In the genomic region with DNA sequence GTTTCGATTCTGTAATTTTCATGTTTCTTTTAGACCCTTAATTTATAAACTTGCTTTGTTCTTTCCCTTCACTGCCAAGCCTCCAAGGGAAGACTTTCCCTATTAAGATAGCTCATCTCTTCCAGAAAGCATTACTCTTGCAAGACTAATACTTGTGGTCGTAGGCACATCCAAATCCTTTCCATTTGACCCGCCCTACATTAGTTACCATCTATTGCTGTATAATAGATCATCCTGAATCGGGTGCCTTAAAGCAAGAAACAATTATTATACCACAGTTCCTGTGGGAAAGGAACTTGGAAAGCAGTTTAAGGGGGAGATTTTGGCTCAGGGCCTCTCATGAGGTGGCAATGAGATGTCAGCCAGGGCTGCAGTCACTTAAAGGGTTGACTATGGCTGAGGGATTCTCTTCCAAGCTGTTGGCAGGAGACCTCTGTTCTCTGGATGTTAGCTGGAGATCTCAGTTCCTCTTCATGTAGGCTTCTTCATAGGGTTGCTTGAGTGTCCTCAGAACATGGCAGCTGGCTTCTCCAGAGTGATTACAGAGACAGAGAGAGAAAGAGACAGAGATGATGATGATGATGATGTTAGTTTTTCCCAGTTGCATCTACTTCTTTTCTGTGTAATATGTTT, we compare ENCODE assay signal across 25 cellular contexts.
"Had no signal": no experiment of that assay in that cellular context is flagged by ENCODE, and none has a peak within 500 bp of the region (broad histone marks: within the 10 kb centered on the region; RNA-seq: fewer than 3 reads in every experiment).

No MANE protein-coding gene starts in this region.

- ATAC-seq: activated CD4-positive, CD25-positive, alpha-beta regulatory T cell treated with anti-CD3 and anti-CD28 coated beads, Interleukin-2, amount 50 U/mL, for 24 hours; activated CD8-positive, alpha-beta T cell treated with anti-CD3 and anti-CD28 coated beads for 36 hours; activated T-cell treated with anti-CD3 and anti-CD28 coated beads, Interleukin-2, amount 50 U/mL, for 72 hours; Panc1; Right ventricle myocardium inferior had no signal

- H3K9me3 ChIP-seq: breast epithelium, SK-N-SH had no signal

- H3K36me3 ChIP-seq: breast epithelium had no signal

- H3K4me3 ChIP-seq: breast epithelium had no signal

- DNase-seq: activated CD4-positive, alpha-beta T cell treated with anti-CD3 and anti-CD28 coated beads for 4 hours; activated CD8-positive, alpha-beta memory T cell treated with anti-CD3 and anti-CD28 coated beads, Interleukin-2, amount 50 U/mL, for 4 hours; activated CD8-positive, alpha-beta T cell treated with anti-CD3 and anti-CD28 coated beads for 36 hours; activated gamma-delta T cell treated with Interleukin-2 at 50 U/mL for 16 hours; activated naive CD4-positive, alpha-beta T cell treated with anti-CD3 and anti-CD28 coated beads, Interleukin-2, amount 10 ng/mL, durations not matched to agents 7 days and 5 days; activated naive CD8-positive, alpha-beta T cell treated with anti-CD3 and anti-CD28 coated beads for 36 hours; activated T-cell treated with anti-CD3 and anti-CD28 coated beads, Interleukin-2, amount 50 U/mL, for 72 hours; central memory CD4-positive, alpha-beta T cell; Kasumi-1; KBM-7; NCI-H1048; NCI-H1417; NCI-H1930; NCI-H2171; NCI-H2227 treated with DMSO at 0.1 percent for 48 hours; NCI-H526 treated with DMSO at 0.1 percent for 48 hours; NK-92 treated with Interleukin-12 subunit alpha and Interleukin-12 subunit beta, amount 100 ng/mL, for 24 hours; OCI-M1; RPMI8226; SK-N-SH; T-helper 1 cell had no signal

- H3K27me3 ChIP-seq: breast epithelium had no signal

- H3K4me1 ChIP-seq: breast epithelium had no signal

- H3K4me2 ChIP-seq: SK-N-SH had no signal

- H3K9ac ChIP-seq: SK-N-SH had no signal

- H3K27ac ChIP-seq: breast epithelium had no signal
